ENCODE assay signal across 8 cellular contexts in genomic region chr2:183035954-183036669, GRCh38. TPM values are rescaled to one million over a fixed set of nuclear protein-coding genes. Genes with fewer than 3 reads are reported as not detected.
DNase-seq lines count a peak whose midpoint lies in the region; ATAC-seq and TF ChIP-seq lines count a peak whose summit lies in the region.

No MANE protein-coding gene starts in this region.

- H3K27me3 ChIP-seq in left ventricle myocardium inferior (ENCODE audit: low read depth) (no peaks in the 10 kb centered on the region), SJCRH30 (no peaks in the 10 kb centered on the region), iPS-18a (ENCODE audit: control insufficient read depth, insufficient read depth, low read length) (peaks cover 14% of the 10 kb centered on the region), aorta (ENCODE audit: control insufficient read depth in 1 of 2, insufficient read depth in 2 of 2, low read length in 1 of 2) (no peaks in the 10 kb centered on the region)

- peak overlapping the region; percentile 79 for H3K9ac ChIP-seq in iPS-18a (ENCODE audit: low read length)

- intact Hi-C loops in left ventricle myocardium inferior (cut with micrococcal nuclease) = no loop called here
- intact Hi-C loops in Right ventricle myocardium inferior (cut with DNase I) = loop anchor here (5.0 kb wide), 1 partner anchor 34 kb away; no protein-coding TSS in a partner anchor
- intact Hi-C loops in aorta (cut with DNase I) = no loop called here
- intact Hi-C loops in lower leg skin (cut with DNase I; ENCODE audit: low total_unique reads) = no loop called here

- H3K4me1 ChIP-seq in left ventricle myocardium inferior = peaks cover 78% of the 10 kb centered on the region
- H3K4me1 ChIP-seq in SJCRH30 = peaks cover 13% of the 10 kb centered on the region
- peaks cover 47% of the 10 kb centered on the region for H3K4me1 ChIP-seq in iPS-18a (ENCODE audit: control insufficient read depth, low read depth, low read length)
- H3K4me1 ChIP-seq in aorta (ENCODE audit: control insufficient read depth in 1 of 2, insufficient read depth in 2 of 2, low read length in 2 of 2) = peaks cover 0 to 2% of the 10 kb centered on the region in 2 donors

- no peak for TF ChIP-seq CTCF in left ventricle myocardium inferior (IDR thresholded peaks at IDR 0.05; ENCODE audit: borderline replicate concordance)
- no peak for TF ChIP-seq CTCF in lower leg skin (IDR thresholded peaks at IDR 0.05)

- H3K4me3 ChIP-seq in left ventricle myocardium inferior (peak overlapping the region; percentile 76), SJCRH30 (peak overlapping the region; percentile 97), iPS-18a (ENCODE audit: low read length) (peak overlapping the region; percentile 96), aorta (ENCODE audit: low read length in 2 of 2) (peak overlapping the region; percentile 91 to 98), lower leg skin (ENCODE audit: low read depth, poor library complexity, severe bottlenecking) (no peak overlapping the region)

- WGBS in aorta, 2 donors = 7 to 8% methylated on average over 2 of the region's 2 CpGs
- WGBS in lower leg skin, 2 donors = 29 to 40% methylated on average over 2 of the region's 2 CpGs

- DNase-seq in left ventricle myocardium inferior = no peak
- no peak for DNase-seq in Right ventricle myocardium inferior (ENCODE audit: missing footprints)
- peak in 1 of 2 experiments; percentile 7 for DNase-seq in SJCRH30
- no peak for DNase-seq in aorta
- DNase-seq in DMS 273 (lab: John Stamatoyannopoulos, UW; ENCODE audit: unreplicated experiment) = no peak
- no peak for DNase-seq in lower leg skin (ENCODE audit: low spot score in 2 of 2)

- H3K27ac ChIP-seq in left ventricle myocardium inferior (replicated peaks) (peak overlapping the region; percentile 98), SJCRH30 (peak overlapping the region; percentile 37), iPS-18a (ENCODE audit: low read length) (peak overlapping the region; percentile 13), aorta (ENCODE audit: low read depth in 1 of 2, low read length in 2 of 2) (no peak overlapping the region)

- ATAC-seq in Right ventricle myocardium inferior = no peak
- peak; percentile 51 for ATAC-seq in HG02981 (IDR thresholded peaks at IDR 0.05; ENCODE audit: unreplicated experiment)
- ATAC-seq in aorta (ENCODE audit: low FRiP score) = no peak

- H3K9me3 ChIP-seq in left ventricle myocardium inferior (replicated peaks) (no peaks in the 10 kb centered on the region), SJCRH30 (replicated peaks) (no peaks in the 10 kb centered on the region), iPS-18a (ENCODE audit: control insufficient read depth, low read depth, low read length) (no peaks in the 10 kb centered on the region), aorta (ENCODE audit: control insufficient read depth, low read length) (no peaks in the 10 kb centered on the region)

- H3K36me3 ChIP-seq in left ventricle myocardium inferior = no peaks in the 10 kb centered on the region
- no peaks in the 10 kb centered on the region for H3K36me3 ChIP-seq in SJCRH30
- no peaks in the 10 kb centered on the region for H3K36me3 ChIP-seq in iPS-18a (ENCODE audit: control insufficient read depth, low read depth, low read length)
- no peaks in the 10 kb centered on the region for H3K36me3 ChIP-seq in aorta (ENCODE audit: control insufficient read depth in 1 of 2, insufficient read depth in 2 of 2, low read length in 1 of 2)

- TF ChIP-seq POLR2A in lower leg skin (IDR thresholded peaks at IDR 0.05) = no peak

RNA-seq across cellular contexts. Expression of gene NCKAP1, which starts 2.1 kb away (rescaled TPM):
- total RNA-seq in left ventricle myocardium inferior (142 TPM), Right ventricle myocardium inferior (135 TPM), aorta (100 to 1,000 TPM; 192 to 207 TPM), lower leg skin (100 to 1,000 TPM in 2 of 4 donors, 10 to 100 TPM in 2; 88.3 to 160 (median 122) TPM)
- 108 and 118 TPM in 2 replicates for total RNA-seq in SJCRH30 (2014; rRNA removed; shearing (Covaris generic))
- polyA plus RNA-seq in aorta = 10 to 100 TPM; 73.0 to 75.8 TPM

RNA-seq across cellular contexts. Expression of gene DUSP19, which starts 42.4 kb away (rescaled TPM):
- total RNA-seq in left ventricle myocardium inferior (11.4 TPM), Right ventricle myocardium inferior (12.1 TPM), aorta (1 to 10 TPM; 7.1 to 8.1 TPM), lower leg skin (1 to 10 TPM; 1.1 to 2.0 (median 1.5) TPM)
- 3.4 and 3.9 TPM in 2 replicates for total RNA-seq in SJCRH30 (2014; rRNA removed; shearing (Covaris generic))
- polyA plus RNA-seq in aorta = 1 to 10 TPM; 3.4 to 3.5 TPM

Comparison
In these comparisons a context has a peak if more than half of its experiments do, and no peak if none do; other contexts are left out.
1. H3K27ac ChIP-seq: peak in left ventricle myocardium inferior (single experiment), SJCRH30 (single experiment) and iPS-18a (single experiment); none in aorta (0 of 2).